In the genomic region with DNA sequence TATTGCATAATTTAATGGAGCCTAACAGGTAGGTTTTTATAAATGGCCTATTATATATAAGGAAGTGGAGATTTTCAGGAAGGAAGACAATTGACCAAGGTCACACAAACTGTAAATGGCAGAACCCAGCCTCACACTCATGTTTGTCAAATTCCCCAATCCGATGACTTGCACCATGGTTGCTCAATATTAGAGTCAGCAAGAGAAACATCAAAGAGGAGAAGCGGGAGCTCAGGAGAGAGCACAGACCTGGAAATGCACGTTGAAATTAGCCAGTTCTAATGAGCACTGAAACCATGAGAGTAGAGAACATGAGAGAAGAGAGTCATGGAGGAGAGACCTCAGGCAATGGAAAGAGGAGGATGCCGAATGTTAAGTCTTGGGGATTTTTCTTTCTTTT, we compare ENCODE assay signal across 29 cellular contexts. TPM values are rescaled to one million over a fixed set of nuclear protein-coding genes. Genes with fewer than 3 reads are reported as not detected.
"Had no signal": no experiment of that assay in that cellular context is flagged by ENCODE, and none has a peak within 500 bp of the region (broad histone marks: within the 10 kb centered on the region; RNA-seq: fewer than 3 reads in every experiment).

No MANE protein-coding gene starts in this region.

- H3K4me3 ChIP-seq: esophagus muscularis mucosa, heart left ventricle, lower lobe of right lung, pancreas, prostate gland, smooth muscle cell, stomach, thyroid gland, upper lobe of right lung had no signal

- H3K4me1 ChIP-seq: foreskin keratinocyte, lower lobe of right lung, pancreas, prostate gland, stomach, thyroid gland, upper lobe of right lung had no signal

- H3K9me3 ChIP-seq: esophagus muscularis mucosa, heart left ventricle, lower lobe of right lung, pancreas, prostate gland, stomach, thyroid gland, upper lobe of right lung had no signal

- H3K4me2 ChIP-seq: smooth muscle cell had no signal

- H3K27me3 ChIP-seq: esophagus muscularis mucosa, foreskin keratinocyte, heart left ventricle, pancreas, stomach, thyroid gland, upper lobe of right lung had no signal

- H3K27ac ChIP-seq: esophagus muscularis mucosa, foreskin keratinocyte, heart left ventricle, lower lobe of right lung, pancreas, prostate gland, stomach, thyroid gland, upper lobe of right lung had no signal

- FAIRE-seq: bronchial epithelial cell, pancreas had no signal

- ATAC-seq: activated CD8-positive, alpha-beta memory T cell treated with anti-CD3 and anti-CD28 coated beads, Interleukin-2, amount 10 ng/mL, durations not matched to agents 7 days and 5 days; activated CD8-positive, alpha-beta T cell treated with anti-CD3 and anti-CD28 coated beads, Interleukin-2, amount 10 ng/mL, durations not matched to agents 7 days and 5 days; foreskin keratinocyte; heart left ventricle; lower lobe of right lung; naive thymus-derived CD8-positive, alpha-beta T cell; pancreas; stimulated activated naive B cell treated with anti-CD40 and anti-IgM and Interleukin-4, amounts not matched to agents 10 μg/mL and 1 μg/mL and 100 μg/mL, for 72 hours; upper lobe of right lung had no signal

- H3K36me3 ChIP-seq: lower lobe of right lung, pancreas, prostate gland, stomach, thyroid gland, upper lobe of right lung had no signal

- DNase-seq: activated B cell treated with CpG ODN at 0.5 μM for 24 hours; activated CD4-positive, alpha-beta T cell treated with anti-CD3 and anti-CD28 coated beads, Interleukin-2, amount 50 U/mL, for 1 hour; activated CD8-positive, alpha-beta memory T cell treated with anti-CD3 and anti-CD28 coated beads, Interleukin-2, amount 10 ng/mL, durations not matched to agents 7 days and 5 days; activated CD8-positive, alpha-beta T cell treated with anti-CD3 and anti-CD28 coated beads, Interleukin-2, amount 10 ng/mL, durations not matched to agents 7 days and 5 days; activated T-cell treated with anti-CD3 and anti-CD28 coated beads, Interleukin-2, amount 50 U/mL, for 48 hours; endodermal cell; foreskin keratinocyte; heart left ventricle; hypothalamus; immature natural killer cell; lower lobe of right lung; mesenchymal stem cell; naive thymus-derived CD8-positive, alpha-beta T cell; nucleus accumbens; pancreas; stimulated activated CD4-positive, alpha-beta T cell treated with anti-CD3 and anti-CD28 coated beads, Interleukin-15, amount 100 ng/mL, for 24 hours; stimulated activated CD4-positive, alpha-beta T cell treated with anti-CD3 and anti-CD28 coated beads, Interleukin-2, amount 100 ng/mL, for 24 hours; stimulated activated naive B cell treated with anti-CD40 and anti-IgM and Interleukin-4, amounts not matched to agents 10 μg/mL and 1 μg/mL and 100 μg/mL, for 72 hours; stomach; T1000; thyroid gland; upper lobe of right lung had no signal

RNA-seq across cellular contexts. Expression of a gene that starts 13.5 kb away (rescaled TPM):
- total RNA-seq: activated B cell treated with CpG ODN at 0.5 μM for 24 hours; activated CD8-positive, alpha-beta memory T cell treated with anti-CD3 and anti-CD28 coated beads, Interleukin-2, amount 10 ng/mL, durations not matched to agents 7 days and 5 days; activated CD8-positive, alpha-beta T cell treated with anti-CD3 and anti-CD28 coated beads, Interleukin-2, amount 10 ng/mL, durations not matched to agents 7 days and 5 days; activated T-helper 2 cell treated with anti-CD3 and anti-CD28 coated beads, Interferon-gamma antibody, Interleukin-2, Interleukin-4, amounts not matched to agents 10 μg/mL and 5 μg/mL and 100 μg/mL, durations not matched to agents 14 hours and 24 hours and 36 hours; endodermal cell; foreskin keratinocyte; kidney epithelial cell; lower lobe of right lung; naive thymus-derived CD8-positive, alpha-beta T cell; neural crest cell; smooth muscle cell; stomach had no signal
- polyA plus RNA-seq: foreskin keratinocyte; immature natural killer cell; naive thymus-derived CD8-positive, alpha-beta T cell; smooth muscle cell had no signal
